In genomic region chr6:108606130-108606797, GRCh38 we compare ENCODE assay signal across 21 cellular contexts. TPM values are rescaled to one million over a fixed set of nuclear protein-coding genes. Genes with fewer than 3 reads are reported as not detected.
DNase-seq lines count a peak whose midpoint lies in the region; ATAC-seq and TF ChIP-seq lines count a peak whose summit lies in the region.
"Had no signal": no experiment of that assay in that cellular context is flagged by ENCODE, and none has a peak within 500 bp of the region (broad histone marks: within the 10 kb centered on the region; RNA-seq: fewer than 3 reads in every experiment).

No MANE protein-coding gene starts in this region.

- H3K36me3 Mint-ChIP-seq in naive thymus-derived CD4-positive, alpha-beta T cell: peaks cover 0 to 17% (median 0%) of the 10 kb centered on the region in 5 donors
- H3K36me3 Mint-ChIP-seq in stimulated activated effector memory CD8-positive, alpha-beta T cell treated with anti-CD3 and anti-CD28 coated beads, Interleukin-12 subunit alpha, Interleukin-12 subunit beta, amount 100 ng/mL, for 72 hours: no peaks in the 10 kb centered on the region

- TF ChIP-seq CTCF in HEK293 (tag by site-specific recombination; IDR thresholded peaks at IDR 0.05) (no peak), left ventricle myocardium inferior (IDR thresholded peaks at IDR 0.05; ENCODE audit: borderline replicate concordance) (no peak), psoas muscle (IDR thresholded peaks at IDR 0.05) (no peak)

- H3K4me1 ChIP-seq in HEK293 (ENCODE audit: control insufficient read depth, insufficient read depth, low read length) (peaks cover 17% of the 10 kb centered on the region), adipocyte (ENCODE audit: control insufficient read depth, insufficient read depth, low read length) (peaks cover 50% of the 10 kb centered on the region), left ventricle myocardium inferior (peaks cover 97% of the 10 kb centered on the region), psoas muscle (peaks cover 81% of the 10 kb centered on the region)
- H3K4me1 ChIP-seq in naive thymus-derived CD4-positive, alpha-beta T cell (ENCODE audit: control insufficient read depth in 2 of 2, insufficient read depth in 2 of 2, low read length in 2 of 2): no peaks in the 10 kb centered on the region

- CTCF ChIA-PET in HEK293 (lab: Yijun Ruan, JAX): no interaction called here
- CTCF ChIA-PET in naive thymus-derived CD4-positive, alpha-beta T cell (lab: Charles Lee): no interaction called here

- H3K4me3 Mint-ChIP-seq in naive thymus-derived CD4-positive, alpha-beta T cell: no peak overlapping the region
- H3K4me3 Mint-ChIP-seq in stimulated activated effector memory CD8-positive, alpha-beta T cell treated with anti-CD3 and anti-CD28 coated beads, Interleukin-12 subunit alpha, Interleukin-12 subunit beta, amount 100 ng/mL, for 72 hours: no peak overlapping the region
- H3K4me3 Mint-ChIP-seq: activated naive CD8-positive, alpha-beta T cell treated with anti-CD3 and anti-CD28 coated beads, Interleukin-2, amount 10 ng/mL, durations not matched to agents 7 days and 5 days; stimulated activated naive CD8-positive, alpha-beta T cell treated with anti-CD3 and anti-CD28 coated beads, Interleukin-15, Interleukin-2, amounts not matched to agents 100 ng/mL and 50 ng/mL, for 24 hours had no signal

- no peaks in the 10 kb centered on the region for H3K36me3 ChIP-seq in HEK293 (ENCODE audit: control insufficient read depth in 2 of 2, insufficient read depth in 1 of 2, low read length in 2 of 2)
- H3K36me3 ChIP-seq in adipocyte (ENCODE audit: control insufficient read depth, insufficient read depth, low read length, severe bottlenecking): no peaks in the 10 kb centered on the region
- no peaks in the 10 kb centered on the region for H3K36me3 ChIP-seq in left ventricle myocardium inferior
- H3K36me3 ChIP-seq in psoas muscle (ENCODE audit: insufficient read depth in 1 of 2, low read depth in 1 of 2): no peaks in the 10 kb centered on the region
- no peaks in the 10 kb centered on the region for H3K36me3 ChIP-seq in naive thymus-derived CD4-positive, alpha-beta T cell (ENCODE audit: control insufficient read depth in 2 of 3, insufficient read depth in 3 of 3, low read length in 3 of 3)

- peak overlapping the region in 1 of 9 donors; percentile 3 for H3K27ac Mint-ChIP-seq in naive thymus-derived CD4-positive, alpha-beta T cell
- no peak overlapping the region for H3K27ac Mint-ChIP-seq in stimulated activated effector memory CD8-positive, alpha-beta T cell treated with anti-CD3 and anti-CD28 coated beads, Interleukin-12 subunit alpha, Interleukin-12 subunit beta, amount 100 ng/mL, for 72 hours
- H3K27ac Mint-ChIP-seq: activated naive CD8-positive, alpha-beta T cell treated with anti-CD3 and anti-CD28 coated beads, Interleukin-2, amount 10 ng/mL, durations not matched to agents 7 days and 5 days; stimulated activated naive CD8-positive, alpha-beta T cell treated with anti-CD3 and anti-CD28 coated beads, Interleukin-15, Interleukin-2, amounts not matched to agents 100 ng/mL and 50 ng/mL, for 24 hours had no signal

- H3K27me3 Mint-ChIP-seq in naive thymus-derived CD4-positive, alpha-beta T cell: peaks cover 0 to 2% (median 0%) of the 10 kb centered on the region in 5 donors
- H3K27me3 Mint-ChIP-seq: activated naive CD8-positive, alpha-beta T cell treated with anti-CD3 and anti-CD28 coated beads, Interleukin-2, amount 10 ng/mL, durations not matched to agents 7 days and 5 days; stimulated activated naive CD8-positive, alpha-beta T cell treated with anti-CD3 and anti-CD28 coated beads, Interleukin-15, Interleukin-2, amounts not matched to agents 100 ng/mL and 50 ng/mL, for 24 hours had no signal

- intact Hi-C loops in left ventricle myocardium inferior (cut with micrococcal nuclease) (no loop called here), psoas muscle (cut with DNase I) (loop anchor here in 1 of 2 donors (5.0 kb wide), 1 partner anchor 44 kb away; the partner anchor contains the start of gene FOXO3)
- intact Hi-C loops in naive thymus-derived CD4-positive, alpha-beta T cell (cut with micrococcal nuclease): no loop called here

- H3K27me3 ChIP-seq in adipocyte (replicated peaks; ENCODE audit: control insufficient read depth, insufficient read depth, low read length) (no peaks in the 10 kb centered on the region), left ventricle myocardium inferior (ENCODE audit: low read depth) (no peaks in the 10 kb centered on the region), psoas muscle (ENCODE audit: insufficient read depth in 3 of 3, low read length in 2 of 3) (no peaks in the 10 kb centered on the region)
- H3K27me3 ChIP-seq in naive thymus-derived CD4-positive, alpha-beta T cell (ENCODE audit: control insufficient read depth in 2 of 2, insufficient read depth in 2 of 2, low read length in 2 of 2): no peaks in the 10 kb centered on the region

- no peak for ATAC-seq in psoas muscle
- no peak for ATAC-seq in naive thymus-derived CD4-positive, alpha-beta T cell
- no peak for ATAC-seq in stimulated activated effector memory CD8-positive, alpha-beta T cell treated with anti-CD3 and anti-CD28 coated beads, Interleukin-12 subunit alpha, Interleukin-12 subunit beta, amount 100 ng/mL, for 72 hours
- ATAC-seq: GM12878, Panc1, SK-N-SH treated with all-trans-retinoic acid at 6 μM for 48 hours had no signal

- POLR2A ChIA-PET in HEK293 (lab: Yijun Ruan, JAX): interaction anchor here (0.5 kb wide), 1 partner anchor 757 kb away, joined by 4 read pairs; no protein-coding TSS in a partner anchor
- POLR2A ChIA-PET in naive thymus-derived CD4-positive, alpha-beta T cell (lab: Charles Lee): no interaction called here

- H3K9me3 Mint-ChIP-seq in naive thymus-derived CD4-positive, alpha-beta T cell: peaks cover 0 to 2% (median 0%) of the 10 kb centered on the region in 11 donors
- no peaks in the 10 kb centered on the region for H3K9me3 Mint-ChIP-seq in stimulated activated effector memory CD8-positive, alpha-beta T cell treated with anti-CD3 and anti-CD28 coated beads, Interleukin-12 subunit alpha, Interleukin-12 subunit beta, amount 100 ng/mL, for 72 hours
- H3K9me3 Mint-ChIP-seq: activated naive CD8-positive, alpha-beta T cell treated with anti-CD3 and anti-CD28 coated beads, Interleukin-2, amount 10 ng/mL, durations not matched to agents 7 days and 5 days; stimulated activated naive CD8-positive, alpha-beta T cell treated with anti-CD3 and anti-CD28 coated beads, Interleukin-15, Interleukin-2, amounts not matched to agents 100 ng/mL and 50 ng/mL, for 24 hours had no signal

- H3K27ac ChIP-seq in HEK293 (ENCODE audit: extremely low read depth, low read depth, low read length): no peak overlapping the region
- peak overlapping the region; percentile 69 for H3K27ac ChIP-seq in left ventricle myocardium inferior (replicated peaks)
- peak overlapping the region; percentile 50 for H3K27ac ChIP-seq in psoas muscle
- H3K27ac ChIP-seq in naive thymus-derived CD4-positive, alpha-beta T cell (ENCODE audit: low read depth, low read length): no peak overlapping the region

- no peak overlapping the region for H3K4me3 ChIP-seq in HEK293 (ENCODE audit: low read depth, low read length)
- no peak overlapping the region for H3K4me3 ChIP-seq in adipocyte (ENCODE audit: low read length)
- H3K4me3 ChIP-seq in left ventricle myocardium inferior: no peak overlapping the region
- no peak overlapping the region for H3K4me3 ChIP-seq in psoas muscle
- H3K4me3 ChIP-seq in naive thymus-derived CD4-positive, alpha-beta T cell (ENCODE audit: low read length): no peak overlapping the region
- H3K4me3 ChIP-seq: GM12878 had no signal

- WGBS in psoas muscle, 3 donors: 50 to 74% (median 50%) methylated on average over 3 of the region's 3 CpGs

- H3K9me3 ChIP-seq in HEK293 (ENCODE audit: control insufficient read depth, insufficient read depth, low read depth, low read length): no peaks in the 10 kb centered on the region
- no peaks in the 10 kb centered on the region for H3K9me3 ChIP-seq in adipocyte (ENCODE audit: control insufficient read depth, low read length)
- H3K9me3 ChIP-seq in left ventricle myocardium inferior (replicated peaks): no peaks in the 10 kb centered on the region
- no peaks in the 10 kb centered on the region for H3K9me3 ChIP-seq in psoas muscle
- no peaks in the 10 kb centered on the region for H3K9me3 ChIP-seq in naive thymus-derived CD4-positive, alpha-beta T cell (ENCODE audit: control insufficient read depth in 2 of 3, low read length in 3 of 3)

- H3K4me1 Mint-ChIP-seq in naive thymus-derived CD4-positive, alpha-beta T cell: peaks cover 0 to 83% (median 56%) of the 10 kb centered on the region in 7 donors
- peaks cover 64% of the 10 kb centered on the region for H3K4me1 Mint-ChIP-seq in stimulated activated effector memory CD8-positive, alpha-beta T cell treated with anti-CD3 and anti-CD28 coated beads, Interleukin-12 subunit alpha, Interleukin-12 subunit beta, amount 100 ng/mL, for 72 hours

- DNase-seq in adipocyte (ENCODE audit: low read depth): no peak
- no peak for DNase-seq in left ventricle myocardium inferior
- no peak for DNase-seq in psoas muscle
- no peak for DNase-seq in NCI-H82 treated with DMSO at 0.1 percent for 48 hours (lab: John Stamatoyannopoulos, UW; ENCODE audit: unreplicated experiment)
- no peak for DNase-seq in naive thymus-derived CD4-positive, alpha-beta T cell
- DNase-seq in NCI-H1436 treated with DMSO at 0.1 percent for 48 hours (lab: John Stamatoyannopoulos, UW): no peak
- no peak for DNase-seq in stimulated activated effector memory CD8-positive, alpha-beta T cell treated with anti-CD3 and anti-CD28 coated beads, Interleukin-12 subunit alpha, Interleukin-12 subunit beta, amount 100 ng/mL, for 72 hours (ENCODE audit: low spot score in 2 of 2)
- DNase-seq: activated CD4-positive, alpha-beta T cell treated with anti-CD3 and anti-CD28 coated beads for 1 hour; activated naive CD8-positive, alpha-beta T cell treated with anti-CD3 and anti-CD28 coated beads, Interleukin-2, amount 10 ng/mL, durations not matched to agents 7 days and 5 days; C1 segment of cervical spinal cord; DMS 273 treated with DMSO at 0.1 percent for 48 hours; GF-D8; NCI-H1694 treated with DMSO at 0.1 percent for 48 hours; NCI-H226; NCI-H82; T-helper 9 cell had no signal

- peak overlapping the region; percentile 12 for H3K9ac ChIP-seq in adipocyte (ENCODE audit: low read length)

TF ChIP-seq in HEK293, 187 proteins besides CTCF, POLR2A, EP300 and RAD21 (continues in another document):
- peak; percentile 64 for TF ChIP-seq SP7 (tag by site-specific recombination; IDR thresholded peaks at IDR 0.05)
- no peak for TF ChIP-seq HOXD13 (CRISPR knock-in tag; IDR thresholded peaks at IDR 0.05; ENCODE audit: borderline replicate concordance)

RNA-seq across cellular contexts. Expression of gene FOXO3, which starts 45.5 kb away (rescaled TPM):
- total RNA-seq in left ventricle myocardium inferior (34.8 TPM), psoas muscle (100 to 1,000 TPM in 3 of 4 donors, 10 to 100 TPM in 1; 28.3 to 160 (median 144) TPM)
- polyA plus RNA-seq in psoas muscle: 10 to 100 TPM; 20.6 to 76.5 (median 35.8) TPM
- 10 to 100 TPM; 11.6 to 39.5 (median 21.7) TPM for total RNA-seq in naive thymus-derived CD4-positive, alpha-beta T cell
- polyA plus RNA-seq in naive thymus-derived CD4-positive, alpha-beta T cell: 10 to 100 TPM; 17.8 to 19.9 TPM

Comparison
In these comparisons a context has a peak if more than half of its experiments do, and no peak if none do; other contexts are left out.
1. H3K27ac ChIP-seq: peak in left ventricle myocardium inferior (single experiment) and psoas muscle (single experiment); none in HEK293 (single experiment) and naive thymus-derived CD4-positive, alpha-beta T cell (single experiment).